13 cellular contexts compared by ENCODE assay signal in the genomic region with DNA sequence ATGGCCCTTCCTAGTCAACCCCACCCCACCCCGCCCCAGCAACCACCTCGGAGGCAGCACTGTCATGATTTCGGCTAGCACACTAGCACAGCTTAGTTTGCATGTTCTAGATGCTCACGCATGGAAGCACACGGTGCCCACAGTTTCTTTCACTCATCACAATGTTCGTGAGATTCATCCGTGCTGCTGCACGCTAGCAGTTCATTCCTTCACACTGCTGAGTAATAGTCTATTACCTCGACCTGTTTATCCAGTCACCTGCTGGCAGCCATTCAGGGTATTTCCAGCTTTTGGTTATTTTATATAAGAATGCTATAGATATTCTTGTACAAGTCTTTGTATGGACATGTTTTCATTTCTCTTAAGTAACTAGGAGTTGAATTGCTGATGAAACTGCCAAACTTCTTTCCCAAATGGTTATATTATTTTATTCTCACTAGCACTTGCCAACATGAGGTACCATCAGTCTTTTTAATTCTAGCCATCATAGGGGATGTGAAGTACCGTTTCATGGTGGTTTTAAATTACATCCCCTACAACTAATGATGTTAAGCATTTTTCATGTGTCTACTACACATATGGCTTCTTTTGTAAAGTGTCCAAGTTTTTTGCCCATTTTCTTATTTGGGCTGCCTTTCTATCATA.
DNase-seq lines count a peak whose midpoint lies in the region; ATAC-seq and TF ChIP-seq lines count a peak whose summit lies in the region.
"Had no signal": no experiment of that assay in that cellular context is flagged by ENCODE, and none has a peak within 500 bp of the region (broad histone marks: within the 10 kb centered on the region; RNA-seq: fewer than 3 reads in every experiment).

No MANE protein-coding gene starts in this region.

- no peak overlapping the region for H3K4me3 Mint-ChIP-seq in CD4-positive, alpha-beta T cell

- CTCF ChIA-PET in CD4-positive, alpha-beta T cell (lab: Charles Lee): interaction anchor here (0.6 to 0.9 kb wide), 3 partner anchors 27 to 78 kb away, joined by 3 read pairs; no protein-coding TSS in a partner anchor

- intact Hi-C loops in CD4-positive, alpha-beta T cell (cut with DNase I, micrococcal nuclease): loop anchor here in 1 of 2 experiments (5.0 kb wide), 1 partner anchor 209 kb away; no protein-coding TSS in a partner anchor

- H3K9me3 Mint-ChIP-seq in CD4-positive, alpha-beta T cell: no peaks in the 10 kb centered on the region

- no peaks in the 10 kb centered on the region for H3K27me3 ChIP-seq in CD4-positive, alpha-beta T cell (ENCODE audit: control insufficient read depth, insufficient read depth, low read length)

- peaks cover 91% of the 10 kb centered on the region for H3K36me3 Mint-ChIP-seq in CD4-positive, alpha-beta T cell (ENCODE audit: low read depth)

- in situ Hi-C loops in astrocyte of the spinal cord (cut with HindIII; ENCODE audit: low sequenced_read_pairs): no loop called here

- H3K27ac Mint-ChIP-seq in CD4-positive, alpha-beta T cell: peak overlapping the region; percentile 42

- H3K27me3 Mint-ChIP-seq in CD4-positive, alpha-beta T cell: no peaks in the 10 kb centered on the region

- no peak overlapping the region for H3K27ac ChIP-seq in CD4-positive, alpha-beta T cell (ENCODE audit: low read depth, low read length)
- H3K27ac ChIP-seq: C4-2B, HL-60 had no signal

- POLR2A ChIA-PET in CD4-positive, alpha-beta T cell (lab: Charles Lee): interaction anchor here (0.7 to 1.0 kb wide), 2 partner anchors 27 to 36 kb away, joined by 3 to 4 read pairs; no protein-coding TSS in a partner anchor

- no peaks in the 10 kb centered on the region for H3K9me3 ChIP-seq in CD4-positive, alpha-beta T cell (ENCODE audit: control insufficient read depth, low read length)

- H3K4me1 Mint-ChIP-seq in CD4-positive, alpha-beta T cell (ENCODE audit: low read depth): peaks cover 51% of the 10 kb centered on the region

- H3K4me3 ChIP-seq in astrocyte of the spinal cord (ENCODE audit: low read depth, low read length): no peak overlapping the region

- no peak for TF ChIP-seq CTCF in CD4-positive, alpha-beta T cell (IDR thresholded peaks at IDR 0.05)
- no peak for TF ChIP-seq CTCF in astrocyte of the spinal cord (IDR thresholded peaks at IDR 0.05; ENCODE audit: low read depth, low read length)

- no peak for ATAC-seq in CD4-positive, alpha-beta T cell (ENCODE audit: poor library complexity)
- ATAC-seq in HG03196 (IDR thresholded peaks at IDR 0.05; ENCODE audit: unreplicated experiment): peak; percentile 68
- ATAC-seq in HG02571 (IDR thresholded peaks at IDR 0.05; ENCODE audit: unreplicated experiment): no peak

- no peak for DNase-seq in CD4-positive, alpha-beta T cell
- DNase-seq in GM19240 (ENCODE audit: insufficient read length, low spot score): peak; percentile 40
- peak; percentile 57 for DNase-seq in astrocyte of the spinal cord (ENCODE audit: low read depth, low spot score)
- DNase-seq in NCI-H69 (lab: John Stamatoyannopoulos, UW): no peak
- no peak for DNase-seq in stimulated activated CD4-positive, alpha-beta T cell treated with anti-CD3 and anti-CD28 coated beads, Interleukin-15, amount 100 ng/mL, for 24 hours
- DNase-seq in NCI-H1048 (lab: John Stamatoyannopoulos, UW): no peak
- DNase-seq: activated effector memory CD4-positive, alpha-beta T cell treated with Interleukin-2 at 50 U/mL for 16 hours; head of caudate nucleus; SIG-M5 had no signal

Comparison
In these comparisons a context has a peak if more than half of its experiments do, and no peak if none do; other contexts are left out.
1. DNase-seq: peak in GM19240 (single experiment) and astrocyte of the spinal cord (single experiment); none in CD4-positive, alpha-beta T cell (0 of 10), NCI-H69 (single experiment), stimulated activated CD4-positive, alpha-beta T cell treated with anti-CD3 and anti-CD28 coated beads, Interleukin-15, amount 100 ng/mL, for 24 hours (single experiment) and NCI-H1048 (single experiment).